Comparison of ENCODE assay signal across 8 cellular contexts in the genomic region with DNA sequence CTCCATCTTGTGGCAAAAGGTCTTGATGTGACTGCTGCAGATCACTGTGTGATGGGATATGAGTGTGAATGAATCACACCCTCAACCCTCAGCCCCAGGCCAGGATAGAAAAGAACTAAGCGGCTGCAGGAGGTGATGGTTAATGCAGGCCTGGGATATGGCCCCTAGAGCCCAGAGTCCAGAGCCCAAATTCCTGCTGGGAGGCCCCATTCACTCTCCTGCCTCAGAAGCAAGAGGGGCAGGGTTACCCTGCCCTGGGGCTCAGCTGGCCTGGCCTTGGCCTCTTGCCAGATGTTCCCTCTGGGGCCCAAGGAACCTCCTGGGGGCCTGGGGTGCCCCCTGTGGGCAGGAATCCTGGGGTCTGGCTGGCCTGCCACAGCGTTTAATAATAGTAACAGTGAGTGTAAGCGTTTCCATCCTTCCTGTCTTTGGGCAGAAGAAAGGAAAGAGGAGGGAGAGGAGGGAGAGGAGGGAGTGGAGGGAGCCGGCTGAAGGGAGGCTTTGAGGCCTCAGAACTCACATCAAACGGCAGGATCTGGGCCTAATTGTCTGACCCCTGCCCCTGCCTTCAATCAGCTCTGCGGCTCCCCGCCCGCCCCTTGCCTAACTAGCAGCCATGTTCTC. TPM values are rescaled to one million over a fixed set of nuclear protein-coding genes. Genes with fewer than 3 reads are reported as not detected.
DNase-seq lines count a peak whose midpoint lies in the region; ATAC-seq and TF ChIP-seq lines count a peak whose summit lies in the region.

No MANE protein-coding gene starts in this region.

- in situ Hi-C loops in Panc1 (cut with HindIII; ENCODE audit: low pct_unique_long_range_greater_than_20kb, low sequenced_read_pairs) = no loop called here

- no TSS peak for BruUV-seq in Panc1 (replicated peaks; lab: Mats Ljungman, UMichigan)

- no peak overlapping the region for H3K4me3 ChIP-seq in Panc1 (ENCODE audit: low read depth in 2 of 2, low read length in 2 of 2)

- ATAC-seq in Panc1 (peak; percentile 46; the same call in 1 of the 2 replicates), HG02798 (IDR thresholded peaks at IDR 0.05; ENCODE audit: poor library complexity, unreplicated experiment) (no peak), GM18520 (IDR thresholded peaks at IDR 0.05; ENCODE audit: unreplicated experiment) (no peak), HG03521 (IDR thresholded peaks at IDR 0.05; ENCODE audit: unreplicated experiment) (no peak)

- H3K27ac Mint-ChIP-seq in progenitor cell of endocrine pancreas = no peak overlapping the region

- POLR2A ChIA-PET in Panc1 (lab: Charles Lee) = no interaction called here

- H3K9me3 ChIP-seq in Panc1 (ENCODE audit: control insufficient read depth, insufficient read depth, low read depth, low read length) = no peaks in the 10 kb centered on the region

- H3K36me3 Mint-ChIP-seq in progenitor cell of endocrine pancreas (ENCODE audit: insufficient read depth) = peaks cover 8% of the 10 kb centered on the region

- H3K9me3 Mint-ChIP-seq in progenitor cell of endocrine pancreas (ENCODE audit: low read depth) = no peaks in the 10 kb centered on the region

- TF ChIP-seq CTCF in Panc1 (IDR thresholded peaks at IDR 0.05) (no peak), progenitor cell of endocrine pancreas (IDR thresholded peaks at IDR 0.05; ENCODE audit: unreplicated experiment) (peak; percentile 23)

- H3K27me3 Mint-ChIP-seq in progenitor cell of endocrine pancreas = no peaks in the 10 kb centered on the region

- no peak overlapping the region for H3K4me3 Mint-ChIP-seq in progenitor cell of endocrine pancreas (ENCODE audit: low read depth)

- DNase-seq in COLO668 (lab: John Stamatoyannopoulos, UW; ENCODE audit: unreplicated experiment) (peak; percentile 72), Panc1 (ENCODE audit: low read depth, low spot score) (no peak), fibroblast of peridontal ligament (ENCODE audit: extremely low read depth) (peak; percentile 14), progenitor cell of endocrine pancreas (ENCODE audit: low spot score, unreplicated experiment) (no peak), SW480 (ENCODE audit: low spot score) (no peak)

- no peaks in the 10 kb centered on the region for H3K27me3 ChIP-seq in Panc1 (ENCODE audit: control insufficient read depth, insufficient read depth, low read length)

- no peaks in the 10 kb centered on the region; the same call in 1 of the 2 replicates for H3K4me1 ChIP-seq in Panc1 (ENCODE audit: control insufficient read depth, insufficient read depth, low read length)

- CTCF ChIA-PET in Panc1 (lab: Charles Lee) = no interaction called here

- peaks cover 31% of the 10 kb centered on the region for H3K4me1 Mint-ChIP-seq in progenitor cell of endocrine pancreas (ENCODE audit: low read depth)

- intact Hi-C loops in Panc1 (cut with micrococcal nuclease; ENCODE audit: unreplicated experiment) = no loop called here

- no peaks in the 10 kb centered on the region for H3K36me3 ChIP-seq in Panc1 (ENCODE audit: control insufficient read depth, insufficient read depth, low read length)

- H3K27ac ChIP-seq in Panc1 (ENCODE audit: low read length) = no peak overlapping the region

RNA-seq across cellular contexts. Expression of gene DMAP1, which starts 26.2 kb away (rescaled TPM):
- 52.9 TPM for total RNA-seq in Panc1 (2021; ENCODE audit: unreplicated experiment)
- 62.6 TPM for polyA plus RNA-seq in Panc1 (2012; ENCODE audit: insufficient read length)
- 78.3 and 82.0 TPM in 2 replicates for total RNA-seq in progenitor cell of endocrine pancreas

Comparison
In these comparisons a context has a peak if more than half of its experiments do, and no peak if none do; other contexts are left out.
1. DNase-seq: peak in COLO668 (single experiment) and fibroblast of peridontal ligament (single experiment); none in Panc1 (single experiment), progenitor cell of endocrine pancreas (single experiment) and SW480 (single experiment).